Comparison of ENCODE assay signal across 25 cellular contexts in the genomic region with DNA sequence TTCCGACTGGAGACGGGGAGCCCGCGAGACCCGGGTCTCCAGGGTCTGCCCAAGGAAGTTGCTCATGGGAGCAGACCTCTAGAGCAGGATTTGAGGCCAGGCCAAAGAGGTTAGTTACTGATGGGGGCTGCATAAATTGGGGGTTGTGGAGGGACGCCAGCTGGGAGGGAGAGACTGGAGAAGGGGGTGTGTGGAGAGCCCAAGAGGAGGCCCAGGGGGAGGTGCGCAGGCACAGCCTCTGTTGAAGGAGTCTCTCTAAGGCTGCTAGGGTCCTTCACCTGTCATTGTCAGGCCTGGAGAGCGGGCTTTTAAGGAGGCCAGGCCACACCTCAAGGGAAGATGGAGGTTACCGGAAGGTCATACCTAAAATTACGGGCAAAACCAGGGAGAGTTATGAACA. TPM values are rescaled to one million over a fixed set of nuclear protein-coding genes. Genes with fewer than 3 reads are reported as not detected.
DNase-seq lines count a peak whose midpoint lies in the region; ATAC-seq and TF ChIP-seq lines count a peak whose summit lies in the region.
"Had no signal": no experiment of that assay in that cellular context is flagged by ENCODE, and none has a peak within 500 bp of the region (broad histone marks: within the 10 kb centered on the region; RNA-seq: fewer than 3 reads in every experiment).

No MANE protein-coding gene starts in this region.

- no peak overlapping the region for H4K91ac ChIP-seq in mesenchymal stem cell (ENCODE audit: low read length)

- no peak overlapping the region for H2BK120ac ChIP-seq in mesenchymal stem cell (ENCODE audit: low read depth, low read length)

- H3K4me2 ChIP-seq in GM23248 (ENCODE audit: unreplicated experiment) (no peak overlapping the region), fibroblast of lung (ENCODE audit: extremely low read depth, insufficient read depth, low read length) (peak overlapping the region; percentile 82), mesenchymal stem cell (ENCODE audit: low read length, poor library complexity, severe bottlenecking) (no peak overlapping the region)

- no peak for TF ChIP-seq CTCF in fibroblast of lung (conservative IDR thresholded peaks at IDR 0.05 in 1 of 2, IDR thresholded peaks at IDR 0.05 in 1 of 2; ENCODE audit: low read depth in 1 of 2, low read length in 2 of 2)
- no peak for TF ChIP-seq CTCF in omental fat pad (IDR thresholded peaks at IDR 0.05)

- H3K36me3 ChIP-seq in GM23248 (ENCODE audit: low read depth) (no peaks in the 10 kb centered on the region), fibroblast of lung (ENCODE audit: control insufficient read depth, insufficient read depth, low read length) (no peaks in the 10 kb centered on the region), mesenchymal stem cell (ENCODE audit: control insufficient read depth in 1 of 2, insufficient read depth in 2 of 2, low read depth in 1 of 2, low read length in 2 of 2) (no peaks in the 10 kb centered on the region), skeletal muscle tissue (ENCODE audit: control insufficient read depth in 3 of 3, insufficient read depth in 3 of 3, low read length in 3 of 3) (no peaks in the 10 kb centered on the region)
- H3K36me3 ChIP-seq: BE2C, gastrocnemius medialis, uterus had no signal

- in situ Hi-C loops in GM23248 (cut with MboI): no loop called here

- H3K9ac ChIP-seq in GM23248 (no peak overlapping the region), fibroblast of lung (ENCODE audit: insufficient read depth, low read length) (no peak overlapping the region), mesenchymal stem cell (ENCODE audit: low read length) (peak overlapping the region; percentile 78), skeletal muscle tissue (ENCODE audit: low read depth in 1 of 3, low read length in 3 of 3) (peak overlapping the region in 2 of 3 donors; percentile 43 to 54)

- H2AK5ac ChIP-seq in mesenchymal stem cell (ENCODE audit: low read length, severe bottlenecking): no peak overlapping the region

- H3K27ac ChIP-seq in GM23248: no peak overlapping the region
- H3K27ac ChIP-seq in fibroblast of lung (ENCODE audit: insufficient read depth, low read length): peak overlapping the region; percentile 8
- H3K27ac ChIP-seq in mesenchymal stem cell (ENCODE audit: low read length, poor library complexity, severe bottlenecking): no peak overlapping the region
- H3K27ac ChIP-seq in skeletal muscle tissue (ENCODE audit: low read depth, low read length): no peak overlapping the region
- H3K27ac ChIP-seq: gastrocnemius medialis, uterus had no signal

- H2AFZ ChIP-seq in GM23248 (peak overlapping the region; percentile 35; the same call in 1 of the 2 replicates), fibroblast of lung (ENCODE audit: low read length) (peak overlapping the region; percentile 51), mesenchymal stem cell (ENCODE audit: low read depth, low read length) (no peak overlapping the region)

- peaks cover 39% of the 10 kb centered on the region for H3K4me1 ChIP-seq in GM23248 (ENCODE audit: insufficient read depth)
- peaks cover 2% of the 10 kb centered on the region for H3K4me1 ChIP-seq in fibroblast of lung (ENCODE audit: control insufficient read depth, extremely low read depth, insufficient read depth, low read length)
- H3K4me1 ChIP-seq in mesenchymal stem cell (ENCODE audit: control insufficient read depth, insufficient read depth, low read depth, low read length): no peaks in the 10 kb centered on the region
- H3K4me1 ChIP-seq in skeletal muscle tissue (ENCODE audit: control insufficient read depth in 3 of 3, insufficient read depth in 3 of 3, low read length in 3 of 3): peaks cover 13 to 18% (median 16%) of the 10 kb centered on the region in 3 donors
- H3K4me1 ChIP-seq: BE2C, Caco-2, uterus had no signal

- peaks cover 17% of the 10 kb centered on the region; the same call in 1 of the 2 replicates for H3F3A ChIP-seq in GM23248 (ENCODE audit: insufficient read depth)

- no peak overlapping the region for H3K23ac ChIP-seq in mesenchymal stem cell (ENCODE audit: low read length in 2 of 2)

- ATAC-seq in omental fat pad (ENCODE audit: low FRiP score) (no peak), GM19452 (IDR thresholded peaks at IDR 0.05; ENCODE audit: unreplicated experiment) (no peak)

- no peak overlapping the region for H3K14ac ChIP-seq in mesenchymal stem cell (ENCODE audit: low read length in 2 of 2)

- no peaks in the 10 kb centered on the region for H3K79me1 ChIP-seq in mesenchymal stem cell (replicated peaks; ENCODE audit: low read length, poor library complexity, severe bottlenecking)

- H3K9me3 ChIP-seq in GM23248 (ENCODE audit: low read depth) (no peaks in the 10 kb centered on the region), fibroblast of lung (ENCODE audit: control insufficient read depth, insufficient read depth, low read depth, low read length) (no peaks in the 10 kb centered on the region), mesenchymal stem cell (ENCODE audit: control insufficient read depth, low read length) (no peaks in the 10 kb centered on the region), skeletal muscle tissue (ENCODE audit: control insufficient read depth in 3 of 3, low read length in 3 of 3) (no peaks in the 10 kb centered on the region)
- H3K9me3 ChIP-seq: BE2C, Caco-2, gastrocnemius medialis, uterus had no signal

- H2BK12ac ChIP-seq in mesenchymal stem cell (ENCODE audit: low read length in 2 of 2): no peak overlapping the region

- H3K27me3 ChIP-seq in GM23248 (replicated peaks; ENCODE audit: insufficient read depth) (no peaks in the 10 kb centered on the region), fibroblast of lung (ENCODE audit: control insufficient read depth, insufficient read depth, low read length) (no peaks in the 10 kb centered on the region), mesenchymal stem cell (ENCODE audit: control insufficient read depth in 1 of 2, insufficient read depth in 1 of 2, low read length in 2 of 2) (no peaks in the 10 kb centered on the region), skeletal muscle tissue (ENCODE audit: control insufficient read depth in 3 of 3, insufficient read depth in 3 of 3, low read length in 3 of 3) (peaks cover 0 to 6% (median 0%) of the 10 kb centered on the region in 3 donors)
- H3K27me3 ChIP-seq: BE2C, gastrocnemius medialis, uterus had no signal

- no peak overlapping the region for H3K4me3 ChIP-seq in GM23248
- peak overlapping the region in 3 of 4 experiments; percentile 21 to 60 (median 31) for H3K4me3 ChIP-seq in fibroblast of lung (replicated peaks in 1 of 4; ENCODE audit: control extremely low read depth in 1 of 4, insufficient read depth in 1 of 4, low read depth in 3 of 4, low read length in 4 of 4)
- peak overlapping the region in 1 of 2 experiments; percentile 78 for H3K4me3 ChIP-seq in mesenchymal stem cell (ENCODE audit: insufficient read depth in 1 of 2, low read depth in 1 of 2, low read length in 2 of 2)
- H3K4me3 ChIP-seq in skeletal muscle tissue (ENCODE audit: low read length in 3 of 3): peak overlapping the region in 1 of 3 donors; percentile 5
- H3K4me3 ChIP-seq: gastrocnemius medialis, uterus had no signal

- no peak overlapping the region for H3K4ac ChIP-seq in mesenchymal stem cell (ENCODE audit: low read depth in 1 of 2, low read length in 2 of 2)

- no peak overlapping the region for H4K8ac ChIP-seq in mesenchymal stem cell (ENCODE audit: low read length)

- no peaks in the 10 kb centered on the region for H3K9me2 ChIP-seq in GM23248 (ENCODE audit: insufficient read depth)

- H2BK15ac ChIP-seq in mesenchymal stem cell (ENCODE audit: low read depth, poor library complexity, severe bottlenecking): no peak overlapping the region

- H4K20me1 ChIP-seq in GM23248 (ENCODE audit: insufficient read depth) (no peaks in the 10 kb centered on the region), fibroblast of lung (ENCODE audit: control insufficient read depth, extremely low read depth, insufficient read depth, low read length) (no peaks in the 10 kb centered on the region)

- no peak overlapping the region for H3K18ac ChIP-seq in mesenchymal stem cell (ENCODE audit: low read depth in 1 of 2, low read length in 2 of 2)

- 95 to 98% methylated on average over 10 of the region's 10 CpGs for WGBS in GM23248 (ENCODE audit: low coverage in 1 of 2, low lambda C conversion rate in 2 of 2, missing lambda C conversion rate in 2 of 2), 2 experiments
- WGBS in mesenchymal stem cell: 89% methylated on average over 10 of the region's 10 CpGs

- H3K79me2 ChIP-seq in GM23248 (ENCODE audit: insufficient read depth): no peaks in the 10 kb centered on the region
- H3K79me2 ChIP-seq in fibroblast of lung (ENCODE audit: control insufficient read depth, insufficient read depth, low read length): no peaks in the 10 kb centered on the region

- H2BK5ac ChIP-seq in mesenchymal stem cell (ENCODE audit: low read depth, low read length, poor library complexity, severe bottlenecking): no peak overlapping the region

- DNase-seq in GM23248 (no peak), fibroblast of lung (ENCODE audit: low read depth in 2 of 2) (no peak), mesenchymal stem cell (no peak), omental fat pad (ENCODE audit: low spot score) (no peak), putamen (ENCODE audit: low spot score) (no peak)
- no peak for DNase-seq in stimulated activated CD4-positive, alpha-beta T cell treated with anti-CD3 and anti-CD28 coated beads, Interleukin-4, amount 100 ng/mL, for 1 hour
- DNase-seq: activated CD4-positive, alpha-beta T cell treated with anti-CD3 and anti-CD28 coated beads, Interleukin-2, amount 50 U/mL, for 48 hours; activated CD4-positive, CD25-positive, alpha-beta regulatory T cell; activated gamma-delta T cell treated with Interleukin-2 at 50 U/mL for 16 hours; BE2C; Caco-2; central memory CD4-positive, alpha-beta T cell; DMS79 treated with DMSO at 0.1 percent for 48 hours; effector CD4-positive, alpha-beta T cell; erythroblast; HFFc6; Kasumi-1; NCI-H1694 treated with DMSO at 0.1 percent for 48 hours; NCI-H748 treated with DMSO at 0.1 percent for 48 hours had no signal

RNA-seq across cellular contexts. Expression of gene PLA2G5, which starts 0.4 kb away (rescaled TPM):
- total RNA-seq in GM23248 (2014; rRNA removed; shearing (Covaris generic)): not detected in 2 replicates
- polyA plus RNA-seq in GM23248 (2016; fragmentation: Nextera tagmentation; extraction: Ambion mirVana): 0.16 and 0.33 TPM in 2 replicates
- total RNA-seq in fibroblast of lung: 9.8 and 27.4 TPM in 2 replicates
- polyA plus RNA-seq in fibroblast of lung: 1.1 and 7.2 TPM in 2 replicates
- polyA plus RNA-seq in fibroblast of lung (2012): 1.3 and 8.9 TPM in 2 replicates
- polyA minus RNA-seq in fibroblast of lung (ENCODE audit: low replicate concordance): 0.98 and 6.0 TPM in 2 replicates
- polyA plus RNA-seq in mesenchymal stem cell (2013, experiment 1 of 2): not detected
- not detected for polyA plus RNA-seq in mesenchymal stem cell (2013, experiment 2 of 2)
- 0.52 TPM for total RNA-seq in skeletal muscle tissue
- total RNA-seq in omental fat pad: 10 to 100 TPM in 1 of 4 donors, 1 to 10 TPM in 2, under 1 TPM in 1; 0.60 to 14.5 (median 3.0) TPM
- total RNA-seq: A673, Caco-2, gastrocnemius medialis, HFFc6 had no signal

RNA-seq across cellular contexts. Expression of gene PLA2G2D, which starts 49.0 kb away (rescaled TPM):
- total RNA-seq in GM23248 (2014; rRNA removed; shearing (Covaris generic)): not detected in 2 replicates
- polyA plus RNA-seq in GM23248 (2016; fragmentation: Nextera tagmentation; extraction: Ambion mirVana) (not detected in 2 replicates), fibroblast of lung (not detected in 2 replicates)
- total RNA-seq in fibroblast of lung (not detected in 2 replicates), skeletal muscle tissue (not detected), omental fat pad (not detected)
- not detected in 2 replicates for polyA plus RNA-seq in fibroblast of lung (2012)
- not detected in 2 replicates for polyA minus RNA-seq in fibroblast of lung (ENCODE audit: low replicate concordance)
- polyA plus RNA-seq in mesenchymal stem cell (2013, experiment 1 of 2): not detected
- not detected for polyA plus RNA-seq in mesenchymal stem cell (2013, experiment 2 of 2)
- total RNA-seq: A673, Caco-2, gastrocnemius medialis, HFFc6, posterior vena cava, uterus had no signal

Comparison
In these comparisons a context has a peak if more than half of its experiments do, and no peak if none do; other contexts are left out.
1. H3K9ac ChIP-seq: peak in mesenchymal stem cell (single experiment) and skeletal muscle tissue (2 of 3); none in GM23248 (single experiment) and fibroblast of lung (single experiment).